ENCODE assay signal across 1 cellular context in the genomic region with DNA sequence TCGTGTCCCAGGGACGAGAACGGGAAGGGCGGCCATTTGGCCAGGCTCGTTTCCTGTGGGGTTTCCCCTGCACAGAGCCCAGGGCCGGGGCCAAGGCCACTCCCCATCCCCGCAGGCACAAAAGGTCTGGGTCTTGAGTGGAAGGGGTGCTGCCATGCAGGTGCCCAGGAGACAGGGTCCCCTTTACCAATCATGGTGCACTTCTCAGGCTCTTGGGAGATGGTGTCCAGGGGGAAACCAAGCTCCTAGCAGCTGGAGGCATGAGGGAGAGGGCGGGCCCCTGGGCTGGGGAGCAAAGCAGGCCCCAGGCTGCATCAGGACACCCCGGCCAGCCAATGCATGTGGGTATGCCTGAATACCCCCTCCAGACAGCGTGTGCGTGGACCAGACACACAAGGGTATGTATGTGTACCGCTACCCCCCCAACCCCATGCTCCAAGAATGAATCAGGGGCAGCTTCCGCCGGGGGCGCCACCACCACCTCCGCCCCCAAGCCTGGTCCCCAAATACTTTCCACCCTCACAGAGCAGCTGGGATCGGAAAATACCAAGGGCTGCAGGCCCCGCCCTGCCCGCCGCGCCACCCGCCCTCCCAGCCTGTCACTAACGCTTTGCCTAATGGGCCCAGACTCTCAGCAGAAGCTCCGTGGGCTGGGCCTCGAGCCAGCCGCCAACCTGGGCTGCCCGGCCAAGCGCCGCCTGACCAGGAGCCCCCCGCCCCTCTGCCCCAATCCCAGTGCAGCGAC.
A peak's percentile ranks its signal among the peaks of the same experiment; 100 is the strongest.
TF ChIP-seq lines count a peak whose summit lies in the region.

No MANE protein-coding gene starts in this region.

TF ChIP-seq in K562, 482 proteins besides CTCF, POLR2A, EP300 and RAD21 (continued from another document and continues in another):
- TF ChIP-seq, protein P1, sequence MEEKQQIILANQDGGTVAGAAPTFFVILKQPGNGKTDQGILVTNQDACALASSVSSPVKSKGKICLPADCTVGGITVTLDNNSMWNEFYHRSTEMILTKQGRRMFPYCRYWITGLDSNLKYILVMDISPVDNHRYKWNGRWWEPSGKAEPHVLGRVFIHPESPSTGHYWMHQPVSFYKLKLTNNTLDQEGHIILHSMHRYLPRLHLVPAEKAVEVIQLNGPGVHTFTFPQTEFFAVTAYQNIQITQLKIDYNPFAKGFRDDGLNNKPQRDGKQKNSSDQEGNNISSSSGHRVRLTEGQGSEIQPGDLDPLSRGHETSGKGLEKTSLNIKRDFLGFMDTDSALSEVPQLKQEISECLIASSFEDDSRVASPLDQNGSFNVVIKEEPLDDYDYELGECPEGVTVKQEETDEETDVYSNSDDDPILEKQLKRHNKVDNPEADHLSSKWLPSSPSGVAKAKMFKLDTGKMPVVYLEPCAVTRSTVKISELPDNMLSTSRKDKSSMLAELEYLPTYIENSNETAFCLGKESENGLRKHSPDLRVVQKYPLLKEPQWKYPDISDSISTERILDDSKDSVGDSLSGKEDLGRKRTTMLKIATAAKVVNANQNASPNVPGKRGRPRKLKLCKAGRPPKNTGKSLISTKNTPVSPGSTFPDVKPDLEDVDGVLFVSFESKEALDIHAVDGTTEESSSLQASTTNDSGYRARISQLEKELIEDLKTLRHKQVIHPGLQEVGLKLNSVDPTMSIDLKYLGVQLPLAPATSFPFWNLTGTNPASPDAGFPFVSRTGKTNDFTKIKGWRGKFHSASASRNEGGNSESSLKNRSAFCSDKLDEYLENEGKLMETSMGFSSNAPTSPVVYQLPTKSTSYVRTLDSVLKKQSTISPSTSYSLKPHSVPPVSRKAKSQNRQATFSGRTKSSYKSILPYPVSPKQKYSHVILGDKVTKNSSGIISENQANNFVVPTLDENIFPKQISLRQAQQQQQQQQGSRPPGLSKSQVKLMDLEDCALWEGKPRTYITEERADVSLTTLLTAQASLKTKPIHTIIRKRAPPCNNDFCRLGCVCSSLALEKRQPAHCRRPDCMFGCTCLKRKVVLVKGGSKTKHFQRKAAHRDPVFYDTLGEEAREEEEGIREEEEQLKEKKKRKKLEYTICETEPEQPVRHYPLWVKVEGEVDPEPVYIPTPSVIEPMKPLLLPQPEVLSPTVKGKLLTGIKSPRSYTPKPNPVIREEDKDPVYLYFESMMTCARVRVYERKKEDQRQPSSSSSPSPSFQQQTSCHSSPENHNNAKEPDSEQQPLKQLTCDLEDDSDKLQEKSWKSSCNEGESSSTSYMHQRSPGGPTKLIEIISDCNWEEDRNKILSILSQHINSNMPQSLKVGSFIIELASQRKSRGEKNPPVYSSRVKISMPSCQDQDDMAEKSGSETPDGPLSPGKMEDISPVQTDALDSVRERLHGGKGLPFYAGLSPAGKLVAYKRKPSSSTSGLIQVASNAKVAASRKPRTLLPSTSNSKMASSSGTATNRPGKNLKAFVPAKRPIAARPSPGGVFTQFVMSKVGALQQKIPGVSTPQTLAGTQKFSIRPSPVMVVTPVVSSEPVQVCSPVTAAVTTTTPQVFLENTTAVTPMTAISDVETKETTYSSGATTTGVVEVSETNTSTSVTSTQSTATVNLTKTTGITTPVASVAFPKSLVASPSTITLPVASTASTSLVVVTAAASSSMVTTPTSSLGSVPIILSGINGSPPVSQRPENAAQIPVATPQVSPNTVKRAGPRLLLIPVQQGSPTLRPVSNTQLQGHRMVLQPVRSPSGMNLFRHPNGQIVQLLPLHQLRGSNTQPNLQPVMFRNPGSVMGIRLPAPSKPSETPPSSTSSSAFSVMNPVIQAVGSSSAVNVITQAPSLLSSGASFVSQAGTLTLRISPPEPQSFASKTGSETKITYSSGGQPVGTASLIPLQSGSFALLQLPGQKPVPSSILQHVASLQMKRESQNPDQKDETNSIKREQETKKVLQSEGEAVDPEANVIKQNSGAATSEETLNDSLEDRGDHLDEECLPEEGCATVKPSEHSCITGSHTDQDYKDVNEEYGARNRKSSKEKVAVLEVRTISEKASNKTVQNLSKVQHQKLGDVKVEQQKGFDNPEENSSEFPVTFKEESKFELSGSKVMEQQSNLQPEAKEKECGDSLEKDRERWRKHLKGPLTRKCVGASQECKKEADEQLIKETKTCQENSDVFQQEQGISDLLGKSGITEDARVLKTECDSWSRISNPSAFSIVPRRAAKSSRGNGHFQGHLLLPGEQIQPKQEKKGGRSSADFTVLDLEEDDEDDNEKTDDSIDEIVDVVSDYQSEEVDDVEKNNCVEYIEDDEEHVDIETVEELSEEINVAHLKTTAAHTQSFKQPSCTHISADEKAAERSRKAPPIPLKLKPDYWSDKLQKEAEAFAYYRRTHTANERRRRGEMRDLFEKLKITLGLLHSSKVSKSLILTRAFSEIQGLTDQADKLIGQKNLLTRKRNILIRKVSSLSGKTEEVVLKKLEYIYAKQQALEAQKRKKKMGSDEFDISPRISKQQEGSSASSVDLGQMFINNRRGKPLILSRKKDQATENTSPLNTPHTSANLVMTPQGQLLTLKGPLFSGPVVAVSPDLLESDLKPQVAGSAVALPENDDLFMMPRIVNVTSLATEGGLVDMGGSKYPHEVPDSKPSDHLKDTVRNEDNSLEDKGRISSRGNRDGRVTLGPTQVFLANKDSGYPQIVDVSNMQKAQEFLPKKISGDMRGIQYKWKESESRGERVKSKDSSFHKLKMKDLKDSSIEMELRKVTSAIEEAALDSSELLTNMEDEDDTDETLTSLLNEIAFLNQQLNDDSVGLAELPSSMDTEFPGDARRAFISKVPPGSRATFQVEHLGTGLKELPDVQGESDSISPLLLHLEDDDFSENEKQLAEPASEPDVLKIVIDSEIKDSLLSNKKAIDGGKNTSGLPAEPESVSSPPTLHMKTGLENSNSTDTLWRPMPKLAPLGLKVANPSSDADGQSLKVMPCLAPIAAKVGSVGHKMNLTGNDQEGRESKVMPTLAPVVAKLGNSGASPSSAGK (IDR thresholded peaks at IDR 0.05), result no peak; the same call in 1 of the 2 replicates
- TF ChIP-seq, protein P2, sequence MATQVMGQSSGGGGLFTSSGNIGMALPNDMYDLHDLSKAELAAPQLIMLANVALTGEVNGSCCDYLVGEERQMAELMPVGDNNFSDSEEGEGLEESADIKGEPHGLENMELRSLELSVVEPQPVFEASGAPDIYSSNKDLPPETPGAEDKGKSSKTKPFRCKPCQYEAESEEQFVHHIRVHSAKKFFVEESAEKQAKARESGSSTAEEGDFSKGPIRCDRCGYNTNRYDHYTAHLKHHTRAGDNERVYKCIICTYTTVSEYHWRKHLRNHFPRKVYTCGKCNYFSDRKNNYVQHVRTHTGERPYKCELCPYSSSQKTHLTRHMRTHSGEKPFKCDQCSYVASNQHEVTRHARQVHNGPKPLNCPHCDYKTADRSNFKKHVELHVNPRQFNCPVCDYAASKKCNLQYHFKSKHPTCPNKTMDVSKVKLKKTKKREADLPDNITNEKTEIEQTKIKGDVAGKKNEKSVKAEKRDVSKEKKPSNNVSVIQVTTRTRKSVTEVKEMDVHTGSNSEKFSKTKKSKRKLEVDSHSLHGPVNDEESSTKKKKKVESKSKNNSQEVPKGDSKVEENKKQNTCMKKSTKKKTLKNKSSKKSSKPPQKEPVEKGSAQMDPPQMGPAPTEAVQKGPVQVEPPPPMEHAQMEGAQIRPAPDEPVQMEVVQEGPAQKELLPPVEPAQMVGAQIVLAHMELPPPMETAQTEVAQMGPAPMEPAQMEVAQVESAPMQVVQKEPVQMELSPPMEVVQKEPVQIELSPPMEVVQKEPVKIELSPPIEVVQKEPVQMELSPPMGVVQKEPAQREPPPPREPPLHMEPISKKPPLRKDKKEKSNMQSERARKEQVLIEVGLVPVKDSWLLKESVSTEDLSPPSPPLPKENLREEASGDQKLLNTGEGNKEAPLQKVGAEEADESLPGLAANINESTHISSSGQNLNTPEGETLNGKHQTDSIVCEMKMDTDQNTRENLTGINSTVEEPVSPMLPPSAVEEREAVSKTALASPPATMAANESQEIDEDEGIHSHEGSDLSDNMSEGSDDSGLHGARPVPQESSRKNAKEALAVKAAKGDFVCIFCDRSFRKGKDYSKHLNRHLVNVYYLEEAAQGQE (CRISPR knock-in tag; IDR thresholded peaks at IDR 0.05; ENCODE audit: low read depth), result peak; percentile 45
- TF ChIP-seq GTF2E2 (tag; IDR thresholded peaks at IDR 0.05) (no peak), CBFB (CRISPR knock-in tag; IDR thresholded peaks at IDR 0.05) (no peak; the same call in 1 of the 2 replicates), NBN (IDR thresholded peaks at IDR 0.05; ENCODE audit: low read depth) (no peak), ZNF274 (IDR thresholded peaks at IDR 0.05; ENCODE audit: borderline replicate concordance, low read depth, low read length) (no peak), ZNF263 (CRISPR knock-in tag; IDR thresholded peaks at IDR 0.05; ENCODE audit: borderline replicate concordance) (peak; percentile 32; the same call in 1 of the 2 replicates), TGIF2 (CRISPR knock-in tag; IDR thresholded peaks at IDR 0.05) (no peak), SMARCB1 (IDR thresholded peaks at IDR 0.05; ENCODE audit: insufficient read length, low read depth) (no peak), PHTF2 (CRISPR knock-in tag; IDR thresholded peaks at IDR 0.05) (no peak), NR2C2 (CRISPR knock-in tag; IDR thresholded peaks at IDR 0.05) (no peak), NR2C2 (tag; IDR thresholded peaks at IDR 0.05) (peak; percentile 33; the same call in 1 of the 2 replicates), SMAD1 (IDR thresholded peaks at IDR 0.05; ENCODE audit: low read depth, low read length, partially characterized antibody) (no peak), HSF4 (CRISPR knock-in tag; IDR thresholded peaks at IDR 0.05; ENCODE audit: borderline replicate concordance) (no peak), ZNF124 (CRISPR knock-in tag; IDR thresholded peaks at IDR 0.05) (peak; percentile 64; the same call in 1 of the 2 replicates), ESRRA (IDR thresholded peaks at IDR 0.05; ENCODE audit: borderline replicate concordance, low read depth) (no peak), ZNF584 (CRISPR knock-in tag; IDR thresholded peaks at IDR 0.05; ENCODE audit: low read depth) (no peak), RBM34 (IDR thresholded peaks at IDR 0.05; ENCODE audit: borderline replicate concordance, insufficient read depth, low read length) (no peak)
- TF ChIP-seq, protein P3, sequence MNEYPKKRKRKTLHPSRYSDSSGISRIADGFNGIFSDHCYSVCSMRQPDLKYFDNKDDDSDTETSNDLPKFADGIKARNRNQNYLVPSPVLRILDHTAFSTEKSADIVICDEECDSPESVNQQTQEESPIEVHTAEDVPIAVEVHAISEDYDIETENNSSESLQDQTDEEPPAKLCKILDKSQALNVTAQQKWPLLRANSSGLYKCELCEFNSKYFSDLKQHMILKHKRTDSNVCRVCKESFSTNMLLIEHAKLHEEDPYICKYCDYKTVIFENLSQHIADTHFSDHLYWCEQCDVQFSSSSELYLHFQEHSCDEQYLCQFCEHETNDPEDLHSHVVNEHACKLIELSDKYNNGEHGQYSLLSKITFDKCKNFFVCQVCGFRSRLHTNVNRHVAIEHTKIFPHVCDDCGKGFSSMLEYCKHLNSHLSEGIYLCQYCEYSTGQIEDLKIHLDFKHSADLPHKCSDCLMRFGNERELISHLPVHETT (CRISPR knock-in tag; conservative IDR thresholded peaks at IDR 0.05 in 1 of 2, IDR thresholded peaks at IDR 0.05 in 1 of 2), result no peak; a peak in 1 of 4 replicates
- TF ChIP-seq, protein P4, sequence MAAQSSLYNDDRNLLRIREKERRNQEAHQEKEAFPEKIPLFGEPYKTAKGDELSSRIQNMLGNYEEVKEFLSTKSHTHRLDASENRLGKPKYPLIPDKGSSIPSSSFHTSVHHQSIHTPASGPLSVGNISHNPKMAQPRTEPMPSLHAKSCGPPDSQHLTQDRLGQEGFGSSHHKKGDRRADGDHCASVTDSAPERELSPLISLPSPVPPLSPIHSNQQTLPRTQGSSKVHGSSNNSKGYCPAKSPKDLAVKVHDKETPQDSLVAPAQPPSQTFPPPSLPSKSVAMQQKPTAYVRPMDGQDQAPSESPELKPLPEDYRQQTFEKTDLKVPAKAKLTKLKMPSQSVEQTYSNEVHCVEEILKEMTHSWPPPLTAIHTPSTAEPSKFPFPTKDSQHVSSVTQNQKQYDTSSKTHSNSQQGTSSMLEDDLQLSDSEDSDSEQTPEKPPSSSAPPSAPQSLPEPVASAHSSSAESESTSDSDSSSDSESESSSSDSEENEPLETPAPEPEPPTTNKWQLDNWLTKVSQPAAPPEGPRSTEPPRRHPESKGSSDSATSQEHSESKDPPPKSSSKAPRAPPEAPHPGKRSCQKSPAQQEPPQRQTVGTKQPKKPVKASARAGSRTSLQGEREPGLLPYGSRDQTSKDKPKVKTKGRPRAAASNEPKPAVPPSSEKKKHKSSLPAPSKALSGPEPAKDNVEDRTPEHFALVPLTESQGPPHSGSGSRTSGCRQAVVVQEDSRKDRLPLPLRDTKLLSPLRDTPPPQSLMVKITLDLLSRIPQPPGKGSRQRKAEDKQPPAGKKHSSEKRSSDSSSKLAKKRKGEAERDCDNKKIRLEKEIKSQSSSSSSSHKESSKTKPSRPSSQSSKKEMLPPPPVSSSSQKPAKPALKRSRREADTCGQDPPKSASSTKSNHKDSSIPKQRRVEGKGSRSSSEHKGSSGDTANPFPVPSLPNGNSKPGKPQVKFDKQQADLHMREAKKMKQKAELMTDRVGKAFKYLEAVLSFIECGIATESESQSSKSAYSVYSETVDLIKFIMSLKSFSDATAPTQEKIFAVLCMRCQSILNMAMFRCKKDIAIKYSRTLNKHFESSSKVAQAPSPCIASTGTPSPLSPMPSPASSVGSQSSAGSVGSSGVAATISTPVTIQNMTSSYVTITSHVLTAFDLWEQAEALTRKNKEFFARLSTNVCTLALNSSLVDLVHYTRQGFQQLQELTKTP (IDR thresholded peaks at IDR 0.05; ENCODE audit: low read depth in 1 of 2, partially characterized antibody in 2 of 2), result no peak
- TF ChIP-seq, protein P5, sequence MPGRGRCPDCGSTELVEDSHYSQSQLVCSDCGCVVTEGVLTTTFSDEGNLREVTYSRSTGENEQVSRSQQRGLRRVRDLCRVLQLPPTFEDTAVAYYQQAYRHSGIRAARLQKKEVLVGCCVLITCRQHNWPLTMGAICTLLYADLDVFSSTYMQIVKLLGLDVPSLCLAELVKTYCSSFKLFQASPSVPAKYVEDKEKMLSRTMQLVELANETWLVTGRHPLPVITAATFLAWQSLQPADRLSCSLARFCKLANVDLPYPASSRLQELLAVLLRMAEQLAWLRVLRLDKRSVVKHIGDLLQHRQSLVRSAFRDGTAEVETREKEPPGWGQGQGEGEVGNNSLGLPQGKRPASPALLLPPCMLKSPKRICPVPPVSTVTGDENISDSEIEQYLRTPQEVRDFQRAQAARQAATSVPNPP (IDR thresholded peaks at IDR 0.05; ENCODE audit: borderline replicate concordance, insufficient read depth, insufficient read length), result no peak
- TF ChIP-seq, protein P6, sequence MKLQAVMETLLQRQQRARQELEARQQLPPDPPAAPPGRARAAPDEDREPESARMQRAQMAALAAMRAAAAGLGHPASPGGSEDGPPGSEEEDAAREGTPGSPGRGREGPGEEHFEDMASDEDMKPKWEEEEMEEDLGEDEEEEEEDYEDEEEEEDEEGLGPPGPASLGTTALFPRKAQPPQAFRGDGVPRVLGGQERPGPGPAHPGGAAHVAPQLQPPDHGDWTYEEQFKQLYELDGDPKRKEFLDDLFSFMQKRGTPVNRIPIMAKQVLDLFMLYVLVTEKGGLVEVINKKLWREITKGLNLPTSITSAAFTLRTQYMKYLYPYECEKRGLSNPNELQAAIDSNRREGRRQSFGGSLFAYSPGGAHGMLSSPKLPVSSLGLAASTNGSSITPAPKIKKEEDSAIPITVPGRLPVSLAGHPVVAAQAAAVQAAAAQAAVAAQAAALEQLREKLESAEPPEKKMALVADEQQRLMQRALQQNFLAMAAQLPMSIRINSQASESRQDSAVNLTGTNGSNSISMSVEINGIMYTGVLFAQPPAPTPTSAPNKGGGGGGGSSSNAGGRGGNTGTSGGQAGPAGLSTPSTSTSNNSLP (IDR thresholded peaks at IDR 0.05; ENCODE audit: borderline replicate concordance, low read depth, low read length), result no peak
- TF ChIP-seq, protein P7, sequence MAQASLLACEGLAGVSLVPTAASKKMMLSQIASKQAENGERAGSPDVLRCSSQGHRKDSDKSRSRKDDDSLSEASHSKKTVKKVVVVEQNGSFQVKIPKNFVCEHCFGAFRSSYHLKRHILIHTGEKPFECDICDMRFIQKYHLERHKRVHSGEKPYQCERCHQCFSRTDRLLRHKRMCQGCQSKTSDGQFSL (CRISPR knock-in tag; IDR thresholded peaks at IDR 0.05), result peak; percentile 83
- TF ChIP-seq, protein P7 (tag; IDR thresholded peaks at IDR 0.05), result peak in 1 of 2 experiments; percentile 54; a peak in 2 of 4 replicates
